Comparison of ENCODE assay signal across 8 cellular contexts in genomic region chr2:235493402-235493774, GRCh38. TPM values are rescaled to one million over a fixed set of nuclear protein-coding genes. Genes with fewer than 3 reads are reported as not detected.
DNase-seq lines count a peak whose midpoint lies in the region; ATAC-seq and TF ChIP-seq lines count a peak whose summit lies in the region.

No MANE protein-coding gene starts in this region.

- H3K4me3 Mint-ChIP-seq in stimulated activated memory B cell treated with anti-CD40 and anti-IgM and Interleukin-4, amounts not matched to agents 10 μg/mL and 1 μg/mL and 100 μg/mL, for 72 hours: peak overlapping the region; percentile 81

- H3K36me3 Mint-ChIP-seq in stimulated activated memory B cell treated with anti-CD40 and anti-IgM and Interleukin-4, amounts not matched to agents 10 μg/mL and 1 μg/mL and 100 μg/mL, for 72 hours: no peaks in the 10 kb centered on the region

- no peaks in the 10 kb centered on the region for H3K9me3 ChIP-seq in adrenal gland (replicated peaks in 1 of 3)
- no peaks in the 10 kb centered on the region for H3K9me3 ChIP-seq in iPS-20b (ENCODE audit: insufficient read depth, low read depth, low read length)

- peaks cover 66% of the 10 kb centered on the region for H3K27me3 Mint-ChIP-seq in stimulated activated memory B cell treated with anti-CD40 and anti-IgM and Interleukin-4, amounts not matched to agents 10 μg/mL and 1 μg/mL and 100 μg/mL, for 72 hours

- TF ChIP-seq CTCF in adrenal gland (IDR thresholded peaks at IDR 0.05): no peak

- H3K4me3 ChIP-seq in adrenal gland: peak overlapping the region in 3 of 4 donors; percentile 31 to 96 (median 66)
- peak overlapping the region; percentile 87 for H3K4me3 ChIP-seq in iPS-20b (ENCODE audit: low read length)

- H3K9ac ChIP-seq in iPS-20b (ENCODE audit: low read depth, low read length): peak overlapping the region; percentile 82; the same call in 1 of the 2 replicates

- H3K27ac Mint-ChIP-seq in stimulated activated memory B cell treated with anti-CD40 and anti-IgM and Interleukin-4, amounts not matched to agents 10 μg/mL and 1 μg/mL and 100 μg/mL, for 72 hours: no peak overlapping the region

- H3K27me3 ChIP-seq in adrenal gland: no peaks in the 10 kb centered on the region
- H3K27me3 ChIP-seq in iPS-20b (ENCODE audit: insufficient read depth, low read length): peaks cover 36% of the 10 kb centered on the region

- 4 to 9% (median 6%) methylated on average over 14 to 33 of the region's 33 CpGs for WGBS in adrenal gland, 4 donors

- peak overlapping the region in 3 of 5 donors; percentile 72 to 90 (median 80) for H3K27ac ChIP-seq in adrenal gland
- no peak overlapping the region for H3K27ac ChIP-seq in iPS-20b (ENCODE audit: low read length)

- no peak for TF ChIP-seq POLR2A in adrenal gland (IDR thresholded peaks at IDR 0.05)

- H3K36me3 ChIP-seq in adrenal gland (replicated peaks in 1 of 2): no peaks in the 10 kb centered on the region
- no peaks in the 10 kb centered on the region for H3K36me3 ChIP-seq in iPS-20b (ENCODE audit: insufficient read depth, low read depth, low read length)

- intact Hi-C loops in adrenal gland (cut with DNase I): loop anchor here (10.0 kb wide), 1 partner anchor 359 kb away; no protein-coding TSS in a partner anchor

- DNase-seq in NCI-H748 (lab: John Stamatoyannopoulos, UW; ENCODE audit: unreplicated experiment) (peak; percentile 79), NCI-H748 treated with DMSO at 0.1 percent for 48 hours (lab: John Stamatoyannopoulos, UW) (no peak), adrenal gland (peak in 1 of 7 donors; percentile 79), NCI-H524 treated with DMSO at 0.1 percent for 48 hours (lab: John Stamatoyannopoulos, UW) (no peak)
- no peak for DNase-seq in activated effector memory CD4-positive, alpha-beta T cell treated with Interleukin-2 at 50 U/mL for 16 hours

- ATAC-seq in stimulated activated memory B cell treated with anti-CD40 and anti-IgM and Interleukin-4, amounts not matched to agents 10 μg/mL and 1 μg/mL and 100 μg/mL, for 72 hours: no peak
- ATAC-seq in HG02840 (IDR thresholded peaks at IDR 0.05; ENCODE audit: low FRiP score, unreplicated experiment): no peak

- peaks cover 8% of the 10 kb centered on the region for H3K4me1 Mint-ChIP-seq in stimulated activated memory B cell treated with anti-CD40 and anti-IgM and Interleukin-4, amounts not matched to agents 10 μg/mL and 1 μg/mL and 100 μg/mL, for 72 hours

- peaks cover 9% of the 10 kb centered on the region for H3K9me3 Mint-ChIP-seq in stimulated activated memory B cell treated with anti-CD40 and anti-IgM and Interleukin-4, amounts not matched to agents 10 μg/mL and 1 μg/mL and 100 μg/mL, for 72 hours

- H3K4me1 ChIP-seq in adrenal gland (replicated peaks in 1 of 2) (peaks cover 12 to 19% of the 10 kb centered on the region in 2 donors), iPS-20b (ENCODE audit: insufficient read depth, low read length) (peaks cover 11% of the 10 kb centered on the region; the same call in 1 of the 2 replicates)

RNA-seq across cellular contexts. Expression of gene AGAP1, which starts 0.5 kb away (rescaled TPM):
- 10 to 100 TPM; 12.9 to 29.6 (median 18.9) TPM for total RNA-seq in adrenal gland
- 10 to 100 TPM in 1 of 3 donors, 1 to 10 TPM in 2; 5.3 to 11.0 (median 7.0) TPM for polyA plus RNA-seq in adrenal gland
